In the genomic region with DNA sequence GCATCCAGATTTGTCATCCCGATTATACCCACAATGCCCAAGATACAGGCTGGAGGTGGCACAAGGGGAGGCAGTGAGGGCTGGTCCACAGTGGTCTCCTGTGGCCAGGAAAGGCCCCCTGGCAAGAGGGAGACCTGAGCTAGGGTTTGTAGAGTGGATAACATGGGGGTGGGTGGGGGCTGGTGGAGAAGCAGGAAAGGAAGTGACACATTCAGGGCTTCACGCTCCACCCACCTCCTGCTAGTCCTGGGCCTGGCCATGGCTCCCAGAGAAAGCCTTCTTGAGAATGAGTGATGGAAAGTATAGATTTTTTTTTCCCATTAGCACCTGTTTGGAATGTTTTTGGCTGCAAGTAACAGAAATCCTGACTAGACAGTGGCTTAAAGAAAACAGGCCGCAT, we compare ENCODE assay signal across 20 cellular contexts.
DNase-seq lines count a peak whose midpoint lies in the region; ATAC-seq, FAIRE-seq and TF ChIP-seq lines count a peak whose summit lies in the region.
"Had no signal": no experiment of that assay in that cellular context is flagged by ENCODE, and none has a peak within 500 bp of the region (broad histone marks: within the 10 kb centered on the region; RNA-seq: fewer than 3 reads in every experiment).

No MANE protein-coding gene starts in this region.

- peaks cover 2% of the 10 kb centered on the region for H3K9me3 Mint-ChIP-seq in T-helper 2 cell treated with Interferon-gamma antibody and Interleukin-4, amounts not matched to agents 5 μg/mL and 100 μg/mL, for 36 hours
- H3K9me3 Mint-ChIP-seq in memory B cell: no peaks in the 10 kb centered on the region
- H3K9me3 Mint-ChIP-seq: activated T-helper 1 cell treated with anti-CD3 and anti-CD28 coated beads, Interleukin-12 subunit alpha, Interleukin-12 subunit beta, Interleukin-2, Interleukin-4 antibody, amounts not matched to agents 30 ng/mL and 10 ng/mL and 1 ng/mL, durations not matched to agents 14 hours and 24 hours and 36 hours had no signal

- no peak for FAIRE-seq in GM12892 (lab: Jason Lieb, UNC)
- FAIRE-seq: bronchial epithelial cell, GM19239 had no signal

- no peak overlapping the region for H3K27ac Mint-ChIP-seq in T-helper 2 cell treated with Interferon-gamma antibody and Interleukin-4, amounts not matched to agents 5 μg/mL and 100 μg/mL, for 36 hours
- H3K27ac Mint-ChIP-seq in memory B cell: peak overlapping the region; percentile 59
- H3K27ac Mint-ChIP-seq: HFFc6 had no signal

- DNase-seq in T-helper 2 cell treated with Interferon-gamma antibody and Interleukin-4, amounts not matched to agents 5 μg/mL and 100 μg/mL, for 36 hours (ENCODE audit: low spot score): peak; percentile 16
- DNase-seq in T-helper 2 cell (no peak), GM12892 (ENCODE audit: insufficient read length) (no peak), memory B cell (ENCODE audit: low spot score in 2 of 2) (no peak), HCEC 1CT (no peak), AG08396 (ENCODE audit: low spot score) (no peak), AG20443 (ENCODE audit: low spot score) (no peak)
- DNase-seq: activated CD4-positive, alpha-beta T cell treated with anti-CD3 and anti-CD28 coated beads, Interleukin-2, amount 50 U/mL, for 4 hours; C1 segment of cervical spinal cord; erythroblast; HFFc6; KBM-7; NCI-H526 treated with DMSO at 0.1 percent for 48 hours; SJCRH30; transverse colon had no signal

- no peaks in the 10 kb centered on the region for H3K27me3 Mint-ChIP-seq in T-helper 2 cell treated with Interferon-gamma antibody and Interleukin-4, amounts not matched to agents 5 μg/mL and 100 μg/mL, for 36 hours (ENCODE audit: low read depth)
- no peaks in the 10 kb centered on the region for H3K27me3 Mint-ChIP-seq in memory B cell

- peak; percentile 15; the same call in 1 of the 2 replicates for TF ChIP-seq POLR2A in GM12892 (IDR thresholded peaks at IDR 0.05; ENCODE audit: low read depth, low read length)

- H3K4me1 Mint-ChIP-seq in T-helper 2 cell treated with Interferon-gamma antibody and Interleukin-4, amounts not matched to agents 5 μg/mL and 100 μg/mL, for 36 hours (ENCODE audit: low read depth): peaks cover 13% of the 10 kb centered on the region
- H3K4me1 Mint-ChIP-seq in memory B cell: peaks cover 25% of the 10 kb centered on the region

- peak; percentile 47 for ATAC-seq in HG03432 (IDR thresholded peaks at IDR 0.05; ENCODE audit: unreplicated experiment)
- no peak for ATAC-seq in memory B cell (ENCODE audit: low read depth)
- ATAC-seq: left lung had no signal

- peaks cover 12% of the 10 kb centered on the region for H3K36me3 Mint-ChIP-seq in T-helper 2 cell treated with Interferon-gamma antibody and Interleukin-4, amounts not matched to agents 5 μg/mL and 100 μg/mL, for 36 hours (ENCODE audit: low read depth)
- H3K36me3 Mint-ChIP-seq in memory B cell: peaks cover 17% of the 10 kb centered on the region

- no peak overlapping the region for H3K4me3 Mint-ChIP-seq in T-helper 2 cell treated with Interferon-gamma antibody and Interleukin-4, amounts not matched to agents 5 μg/mL and 100 μg/mL, for 36 hours
- no peak overlapping the region for H3K4me3 Mint-ChIP-seq in memory B cell
- H3K4me3 Mint-ChIP-seq: HFFc6 had no signal
